ENCODE assay signal across 17 cellular contexts in the genomic region with DNA sequence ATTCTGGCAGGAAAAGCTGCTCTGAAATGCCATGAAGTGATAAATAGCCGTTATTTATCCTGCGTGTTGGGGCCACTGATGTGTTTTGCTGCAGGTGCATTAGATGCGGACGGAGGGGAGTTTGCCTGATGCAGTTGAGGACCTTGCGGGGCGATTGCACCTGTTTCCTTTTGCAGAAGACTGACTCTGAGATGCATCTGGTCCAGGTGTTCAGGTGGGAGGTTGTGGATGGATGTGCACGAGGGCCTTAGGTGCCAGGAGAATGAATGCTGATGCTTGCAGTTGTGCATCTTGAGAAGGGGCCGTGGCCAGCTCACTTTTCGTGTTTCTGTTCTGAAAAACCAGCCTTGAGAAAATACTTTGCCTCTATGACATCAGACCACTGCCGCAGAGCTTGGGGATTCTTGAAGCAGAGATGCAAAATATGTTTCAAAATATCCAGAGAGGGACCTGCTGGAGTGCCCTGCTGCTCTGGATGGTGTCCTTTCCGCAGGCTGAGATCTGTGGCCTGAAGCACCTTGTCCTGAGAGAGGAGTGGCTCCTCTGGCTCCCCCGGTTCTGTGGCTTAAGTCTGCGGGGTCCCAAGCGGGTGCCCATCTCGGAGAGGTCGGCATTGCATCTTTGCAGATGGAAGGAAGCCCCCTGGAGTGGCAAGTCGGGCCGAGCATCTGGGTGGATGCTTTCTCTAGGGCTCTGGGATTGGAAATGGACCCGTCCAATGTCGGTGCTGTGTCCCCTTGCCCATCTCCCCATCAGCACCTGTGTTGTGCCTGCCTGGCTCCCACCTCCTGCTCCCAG.
DNase-seq lines count a peak whose midpoint lies in the region; ATAC-seq and TF ChIP-seq lines count a peak whose summit lies in the region.
"Had no signal": no experiment of that assay in that cellular context is flagged by ENCODE, and none has a peak within 500 bp of the region (broad histone marks: within the 10 kb centered on the region; RNA-seq: fewer than 3 reads in every experiment).

No MANE protein-coding gene starts in this region.

- H4K20me1 ChIP-seq in PC-9 (ENCODE audit: insufficient read depth) = no peaks in the 10 kb centered on the region; the same call in 1 of the 2 replicates

- H3K36me3 ChIP-seq in RWPE2 (ENCODE audit: low read depth) (no peaks in the 10 kb centered on the region), PC-9 (ENCODE audit: low read depth) (no peaks in the 10 kb centered on the region)

- CTCF ChIA-PET in PC-9 (lab: Charles Lee) = no interaction called here

- no peaks in the 10 kb centered on the region for H3K9me2 ChIP-seq in PC-9 (ENCODE audit: insufficient read depth)

- POLR2A ChIA-PET in PC-9 (lab: Charles Lee; ENCODE audit: unreplicated experiment) = no interaction called here

- H3K4me2 ChIP-seq in PC-9 = no peak overlapping the region

- H3K4me1 ChIP-seq in RWPE2 (ENCODE audit: insufficient read depth, poor library complexity, severe bottlenecking) (no peaks in the 10 kb centered on the region), PC-9 (replicated peaks; ENCODE audit: insufficient read depth) (no peaks in the 10 kb centered on the region)

- H3K4me3 ChIP-seq in RWPE2 (ENCODE audit: severe bottlenecking) (no peak overlapping the region), PC-9 (no peak overlapping the region)
- H3K4me3 ChIP-seq: K562 had no signal

- intact Hi-C loops in posterior vena cava (cut with DNase I) = no loop called here
- intact Hi-C loops in PC-9 (cut with micrococcal nuclease; ENCODE audit: unreplicated experiment) = no loop called here

- H3K79me2 ChIP-seq in PC-9 (ENCODE audit: low read depth) = no peaks in the 10 kb centered on the region

- no peak overlapping the region for H2AFZ ChIP-seq in PC-9

- no peaks in the 10 kb centered on the region for H3K27me3 ChIP-seq in RWPE2 (ENCODE audit: insufficient read depth, poor library complexity, severe bottlenecking)
- no peaks in the 10 kb centered on the region for H3K27me3 ChIP-seq in PC-9 (ENCODE audit: insufficient read depth, low read depth)

- ATAC-seq in RWPE2 (ENCODE audit: low read depth) = no peak
- ATAC-seq: K562 had no signal

- H3K27ac ChIP-seq in RWPE2 (ENCODE audit: poor library complexity, severe bottlenecking) (no peak overlapping the region), substantia nigra (ENCODE audit: low read depth, low read length, poor library complexity, severe bottlenecking) (no peak overlapping the region), PC-9 (no peak overlapping the region)

- DNase-seq in D341Med (ENCODE audit: low spot score) = peak; percentile 7
- DNase-seq in RWPE2 (ENCODE audit: low spot score) = peak; percentile 15
- peak; percentile 31 for DNase-seq in islet precursor cell
- DNase-seq in posterior vena cava (ENCODE audit: low spot score) = peak; percentile 68
- DNase-seq in dermis blood vessel endothelial cell = no peak
- DNase-seq in substantia nigra (lab: John Stamatoyannopoulos, UW) = no peak
- DNase-seq in PC-9 = no peak
- DNase-seq: C1 segment of cervical spinal cord; DND-41; NCI-H1105 treated with DMSO at 0.1 percent for 48 hours; NCI-H1694 treated with DMSO at 0.1 percent for 48 hours; NCI-H510A; NCI-H748 treated with DMSO at 0.1 percent for 48 hours; NK-92 treated with Interleukin-12 subunit alpha and Interleukin-12 subunit beta, amount 100 ng/mL, for 24 hours; OCI-M1; SIG-M5 had no signal

- no peak for TF ChIP-seq CTCF in RWPE2 (IDR thresholded peaks at IDR 0.05; ENCODE audit: poor library complexity, severe bottlenecking)
- no peak for TF ChIP-seq CTCF in PC-9 (conservative IDR thresholded peaks at IDR 0.05)

- no peaks in the 10 kb centered on the region; the same call in 1 of the 2 replicates for H3F3A ChIP-seq in PC-9 (ENCODE audit: insufficient read depth, low read depth)

- BruUV-seq in PC-9 (replicated peaks; lab: Mats Ljungman, UMichigan) = no TSS peak

- H3K9me3 ChIP-seq in RWPE2 (ENCODE audit: severe bottlenecking) = no peaks in the 10 kb centered on the region
- H3K9me3 ChIP-seq in PC-9 (ENCODE audit: insufficient read depth, low read depth) = no peaks in the 10 kb centered on the region

Comparison
In these comparisons a context has a peak if more than half of its experiments do, and no peak if none do; other contexts are left out.
1. DNase-seq: peak in D341Med (single experiment), RWPE2 (single experiment), islet precursor cell (single experiment) and posterior vena cava (single experiment); none in dermis blood vessel endothelial cell (single experiment), substantia nigra (0 of 49) and PC-9 (0 of 2).